Comparison of ENCODE assay signal across 8 cellular contexts in the genomic region with DNA sequence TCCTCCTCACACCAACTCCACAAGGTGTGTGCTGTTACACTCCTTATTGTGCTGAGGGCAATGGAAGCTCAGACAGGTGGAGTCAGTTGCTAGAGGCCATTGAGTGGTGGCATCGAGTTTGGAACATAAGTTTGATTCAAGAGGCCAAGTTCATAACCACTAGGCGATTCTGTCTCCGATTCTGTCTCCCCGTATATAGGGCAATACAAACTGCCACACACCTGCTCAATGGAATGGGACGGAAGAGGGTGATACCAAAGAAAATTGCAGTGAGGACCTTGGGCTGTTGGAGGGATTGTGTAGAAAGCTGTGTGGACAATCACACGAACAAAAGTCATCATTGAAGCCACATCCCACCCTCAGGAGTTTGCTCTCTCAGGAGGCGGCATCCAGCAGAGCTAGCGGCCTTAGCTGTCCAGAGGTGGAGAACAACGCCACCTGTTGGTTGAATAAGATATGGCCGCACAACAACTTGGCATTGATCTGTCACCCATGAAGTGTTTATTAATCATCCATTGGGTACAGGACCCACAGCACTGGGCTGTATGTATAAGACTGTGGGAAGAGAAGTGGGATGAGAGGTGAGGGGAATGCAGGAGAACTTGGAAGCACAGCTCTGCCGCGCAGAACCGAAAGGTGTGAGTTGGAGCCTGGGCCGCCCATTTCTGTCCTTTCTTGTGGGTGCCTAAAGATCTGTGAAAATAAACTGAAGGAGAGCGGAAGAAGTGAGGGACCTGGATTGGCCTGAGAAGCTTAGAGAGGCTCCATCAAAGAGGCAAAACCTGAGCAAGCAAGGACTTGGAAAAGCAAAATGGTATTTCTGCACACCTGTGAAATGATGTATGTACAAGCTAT.
DNase-seq lines count a peak whose midpoint lies in the region; ATAC-seq, FAIRE-seq and TF ChIP-seq lines count a peak whose summit lies in the region.

No MANE protein-coding gene starts in this region.

- peak; percentile 67 for DNase-seq in D721Med (ENCODE audit: insufficient read length, low spot score)
- peak; percentile 35 for DNase-seq in NCI-H1048 (lab: John Stamatoyannopoulos, UW)
- DNase-seq in T follicular helper cell (ENCODE audit: low read depth): peak; percentile 27
- peak; percentile 72 for DNase-seq in astrocyte of the spinal cord (ENCODE audit: low read depth, low spot score)
- peak; percentile 78 for DNase-seq in iPS-NIHi11 (ENCODE audit: low spot score)
- peak; percentile 12 to 64 for DNase-seq in stimulated activated CD4-positive, alpha-beta T cell treated with anti-CD3 and anti-CD28 coated beads, Interleukin-12 subunit alpha, Interleukin-12 subunit beta, amount 100 ng/mL, for 24 hours (ENCODE audit: low read depth in 2 of 2)
- no peak for DNase-seq in KG1 (lab: John Stamatoyannopoulos, UW)

- H3K4me3 ChIP-seq in astrocyte of the spinal cord (ENCODE audit: low read depth, low read length): no peak overlapping the region

- in situ Hi-C loops in astrocyte of the spinal cord (cut with HindIII; ENCODE audit: low sequenced_read_pairs): loop anchor here (5.0 to 25.0 kb wide), 2 partner anchors 95 to 285 kb away; a partner anchor contains a TSS

- peak; percentile 59 for ATAC-seq in GM21723 (IDR thresholded peaks at IDR 0.05; ENCODE audit: unreplicated experiment)

- TF ChIP-seq CTCF in D721Med (IDR thresholded peaks at IDR 0.05; ENCODE audit: insufficient read depth, missing control alignments): peak; percentile 95
- peak; percentile 85 for TF ChIP-seq CTCF in astrocyte of the spinal cord (IDR thresholded peaks at IDR 0.05; ENCODE audit: low read depth, low read length)

- peak; percentile 35 for FAIRE-seq in D721Med (lab: Jason Lieb, UNC)
